Comparison of ENCODE assay signal across 8 cellular contexts in genomic region chr6:125099211-125100017, GRCh38. TPM values are rescaled to one million over a fixed set of nuclear protein-coding genes. Genes with fewer than 3 reads are reported as not detected.
DNase-seq lines count a peak whose midpoint lies in the region; ATAC-seq, FAIRE-seq and TF ChIP-seq lines count a peak whose summit lies in the region.

No MANE protein-coding gene starts in this region.

- H3K27me3 ChIP-seq in HL-60 (ENCODE audit: insufficient read depth, poor library complexity, severe bottlenecking) (peaks cover 17% of the 10 kb centered on the region), bronchial epithelial cell (ENCODE audit: control insufficient read depth, insufficient read depth, low read length) (no peaks in the 10 kb centered on the region)

- FAIRE-seq in bronchial epithelial cell (lab: Jason Lieb, UNC): no peak

- no peaks in the 10 kb centered on the region for H3K36me3 ChIP-seq in bronchial epithelial cell (ENCODE audit: control insufficient read depth, insufficient read depth, low read length)

- in situ Hi-C loops in ACHN (cut with HindIII; ENCODE audit: low pct_ligation_motif_present, low pct_unique_long_range_greater_than_20kb, low sequenced_read_pairs): loop anchor here (25.0 kb wide), 1 partner anchor 237 kb away; no protein-coding TSS in a partner anchor

- DNase-seq in ACHN (peak; percentile 73), HL-60 (ENCODE audit: low read depth in 1 of 2, low spot score in 1 of 2) (no peak), RPMI8226 (peak; percentile 19), bronchial epithelial cell (ENCODE audit: low read depth) (peak; percentile 26), iPS-NIHi7 (ENCODE audit: extremely low spot score) (peak; percentile 72), skeletal muscle cell (ENCODE audit: low read depth) (no peak)

- ATAC-seq in GM19035 (IDR thresholded peaks at IDR 0.05; ENCODE audit: unreplicated experiment) (peak; percentile 51), HG02852 (IDR thresholded peaks at IDR 0.05; ENCODE audit: unreplicated experiment) (no peak)

- H3K27ac ChIP-seq in HL-60 (replicated peaks): no peak overlapping the region

- no peak for TF ChIP-seq CTCF in HL-60 (IDR thresholded peaks at IDR 0.05; ENCODE audit: insufficient read depth, low read length)
- TF ChIP-seq CTCF in bronchial epithelial cell (IDR thresholded peaks at IDR 0.05; ENCODE audit: insufficient read depth, low read length, severe bottlenecking): peak; percentile 28

- peak overlapping the region; percentile 15 for H3K4me3 ChIP-seq in HL-60 (replicated peaks; ENCODE audit: insufficient read depth, low read length)
- peak overlapping the region; percentile 49 for H3K4me3 ChIP-seq in bronchial epithelial cell (ENCODE audit: low read depth, low read length)
- peak overlapping the region; percentile 47 for H3K4me3 ChIP-seq in skeletal muscle cell (ENCODE audit: low read depth, low read length)

RNA-seq across cellular contexts. Expression of gene TPD52L1, which starts 54.2 kb away (rescaled TPM):
- total RNA-seq in bronchial epithelial cell: 164 and 318 TPM in 2 replicates

Comparison
In these comparisons a context has a peak if more than half of its experiments do, and no peak if none do; other contexts are left out.
1. DNase-seq: peak in ACHN (single experiment), RPMI8226 (single experiment), bronchial epithelial cell (single experiment) and iPS-NIHi7 (single experiment); none in HL-60 (0 of 2) and skeletal muscle cell (single experiment).
2. Peak in every context shown above with its lines, with median percentiles within 50 percentile points of each other: H3K4me3 ChIP-seq.